Comparison of ENCODE assay signal across 8 cellular contexts in the genomic region with DNA sequence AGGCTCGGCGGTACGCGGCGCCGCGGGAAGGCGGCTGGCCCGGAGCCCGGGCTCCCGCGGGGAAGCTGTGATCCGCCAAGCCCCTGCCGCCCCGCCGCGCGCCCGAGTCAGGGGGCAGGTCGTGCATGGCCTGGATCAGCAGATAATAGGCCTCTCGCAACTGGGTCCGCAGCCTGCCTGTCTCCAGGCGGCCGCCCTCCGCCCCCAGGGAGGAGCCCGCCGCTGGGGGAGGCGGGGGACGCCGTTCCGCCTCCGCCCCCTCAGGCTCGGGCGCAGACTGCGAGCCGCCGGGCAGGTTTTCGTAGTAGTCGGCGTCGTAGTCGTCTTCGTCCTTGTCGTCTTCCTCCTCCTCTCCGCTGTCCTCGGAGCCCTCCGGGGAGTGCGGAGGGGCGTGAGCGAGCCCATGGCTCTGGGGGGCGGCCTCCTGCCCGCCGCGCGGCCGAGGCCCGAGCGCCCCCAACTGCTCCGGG. TPM values are rescaled to one million over a fixed set of nuclear protein-coding genes. Genes with fewer than 3 reads are reported as not detected.
A peak's percentile ranks its signal among the peaks of the same experiment; 100 is the strongest.
DNase-seq lines count a peak whose midpoint lies in the region; ATAC-seq and TF ChIP-seq lines count a peak whose summit lies in the region.

A gene with protein sequence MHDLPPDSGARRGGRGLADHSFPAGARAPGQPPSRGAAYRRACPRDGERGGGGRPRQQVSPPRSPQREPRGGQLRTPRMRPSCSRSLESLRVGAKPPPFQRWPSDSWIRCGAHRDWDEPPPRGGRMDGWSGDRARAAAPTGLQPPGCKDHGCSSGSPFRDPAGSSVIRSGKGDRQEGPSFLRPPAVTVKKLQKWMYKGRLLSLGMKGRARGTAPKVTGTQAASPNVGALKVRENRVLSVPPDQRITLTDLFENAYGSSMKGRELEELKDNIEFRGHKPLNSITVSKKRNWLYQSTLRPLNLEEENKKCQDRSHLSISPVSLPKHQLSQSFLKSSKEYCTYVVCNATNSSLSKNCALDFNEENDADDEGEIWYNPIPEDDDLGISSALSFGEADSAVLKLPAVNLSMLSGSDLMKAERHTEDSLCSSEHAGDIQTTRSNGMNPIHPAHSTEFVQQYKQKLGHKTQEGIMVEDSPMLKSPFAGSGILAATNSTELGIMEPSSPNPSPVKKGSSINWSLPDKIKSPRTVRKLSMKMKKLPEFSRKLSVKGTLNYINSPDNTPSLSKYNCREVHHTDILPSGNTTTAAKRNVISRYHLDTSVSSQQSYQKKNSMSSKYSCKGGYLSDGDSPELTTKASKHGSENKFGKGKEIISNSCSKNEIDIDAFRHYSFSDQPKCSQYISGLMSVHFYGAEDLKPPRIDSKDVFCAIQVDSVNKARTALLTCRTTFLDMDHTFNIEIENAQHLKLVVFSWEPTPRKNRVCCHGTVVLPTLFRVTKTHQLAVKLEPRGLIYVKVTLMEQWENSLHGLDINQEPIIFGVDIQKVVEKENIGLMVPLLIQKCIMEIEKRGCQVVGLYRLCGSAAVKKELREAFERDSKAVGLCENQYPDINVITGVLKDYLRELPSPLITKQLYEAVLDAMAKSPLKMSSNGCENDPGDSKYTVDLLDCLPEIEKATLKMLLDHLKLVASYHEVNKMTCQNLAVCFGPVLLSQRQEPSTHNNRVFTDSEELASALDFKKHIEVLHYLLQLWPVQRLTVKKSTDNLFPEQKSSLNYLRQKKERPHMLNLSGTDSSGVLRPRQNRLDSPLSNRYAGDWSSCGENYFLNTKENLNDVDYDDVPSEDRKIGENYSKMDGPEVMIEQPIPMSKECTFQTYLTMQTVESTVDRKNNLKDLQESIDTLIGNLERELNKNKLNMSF (minus strand): TSS at position 147 of the 470 bp plus-strand sequence. CDS start 20 bp downstream, at position 127.

- intact Hi-C loops in cardiac septum (cut with DNase I) (loop anchor here (1.0 to 5.0 kb wide), 2 partner anchors 24 to 54 kb away; no protein-coding TSS in a partner anchor), posterior vena cava (cut with DNase I) (no loop called here), upper lobe of right lung (cut with DNase I) (no loop called here)

- peak within 1 kb of the TSS; percentile 95 for H3K27ac ChIP-seq in upper lobe of right lung

- in situ Hi-C loops in SK-MEL-5 (cut with HindIII; ENCODE audit: low pct_unique_long_range_greater_than_20kb, low sequenced_read_pairs) = no loop called here

- no peaks in the 10 kb centered on the region for H3K36me3 ChIP-seq in upper lobe of right lung

- no peaks in the 10 kb centered on the region for H3K27me3 ChIP-seq in upper lobe of right lung

- H3K36me3 Mint-ChIP-seq in activated naive CD4-positive, alpha-beta T cell treated with anti-CD3 and anti-CD28 coated beads, Interleukin-2, amount 50 U/mL, for 72 hours = peaks cover 6 to 10% of the 10 kb centered on the region in 2 donors

- no peaks in the 10 kb centered on the region for H3K9me3 Mint-ChIP-seq in activated naive CD4-positive, alpha-beta T cell treated with anti-CD3 and anti-CD28 coated beads, Interleukin-2, amount 50 U/mL, for 72 hours

- no peak for TF ChIP-seq RAD21 in Ishikawa (IDR thresholded peaks at IDR 0.05; ENCODE audit: low read depth)

- H3K4me1 ChIP-seq in upper lobe of right lung = peaks cover 4% of the 10 kb centered on the region

- TF ChIP-seq CTCF in upper lobe of right lung (IDR thresholded peaks at IDR 0.05) = no peak

- peak; percentile 39; the same call in 1 of the 2 replicates for TF ChIP-seq EP300 in Ishikawa (IDR thresholded peaks at IDR 0.05; ENCODE audit: borderline replicate concordance)

- peak within 1 kb of the TSS; percentile 84 for H3K4me3 ChIP-seq in upper lobe of right lung

- H3K27ac Mint-ChIP-seq in activated naive CD4-positive, alpha-beta T cell treated with anti-CD3 and anti-CD28 coated beads, Interleukin-2, amount 50 U/mL, for 72 hours = peak within 1 kb of the TSS; percentile 82 to 90

- peak; percentile 79 for ATAC-seq in GM21717 (IDR thresholded peaks at IDR 0.05; ENCODE audit: unreplicated experiment)
- ATAC-seq in activated naive CD4-positive, alpha-beta T cell treated with anti-CD3 and anti-CD28 coated beads, Interleukin-2, amount 50 U/mL, for 72 hours = peak; percentile 78 to 88
- ATAC-seq in upper lobe of right lung = peak; percentile 94

- DNase-seq in DMS53 treated with DMSO at 0.1 percent for 48 hours (lab: John Stamatoyannopoulos, UW; ENCODE audit: unreplicated experiment) = peak; percentile 83
- DNase-seq in SK-MEL-5 (ENCODE audit: low read depth, low spot score) = peak; percentile 57
- peak; percentile 70 to 78 for DNase-seq in activated naive CD4-positive, alpha-beta T cell treated with anti-CD3 and anti-CD28 coated beads, Interleukin-2, amount 50 U/mL, for 72 hours (ENCODE audit: low spot score in 2 of 2)
- peak; percentile 86 for DNase-seq in cardiac septum (ENCODE audit: low spot score)
- DNase-seq in posterior vena cava (ENCODE audit: low spot score) = peak; percentile 86
- peak; percentile 92 for DNase-seq in upper lobe of right lung

- no peaks in the 10 kb centered on the region for H3K9me3 ChIP-seq in upper lobe of right lung

TF ChIP-seq in Ishikawa, 13 proteins besides CTCF, POLR2A, EP300 and RAD21:
- TF ChIP-seq NFIC (IDR thresholded peaks at IDR 0.05) (peak; percentile 93), ZBTB7A (IDR thresholded peaks at IDR 0.05; ENCODE audit: low read depth) (no peak), YY1 (IDR thresholded peaks at IDR 0.05; ENCODE audit: low read depth) (0 out of 2 replicates have a peak, but pooled peaks have one; percentile 21), FOXM1 (IDR thresholded peaks at IDR 0.05; ENCODE audit: borderline replicate concordance, low read depth) (no peak), TEAD4 (IDR thresholded peaks at IDR 0.05) (peak; percentile 55), CEBPB (IDR thresholded peaks at IDR 0.05) (no peak), CREB1 (IDR thresholded peaks at IDR 0.05; ENCODE audit: low read depth) (no peak), TCF12 (IDR thresholded peaks at IDR 0.05; ENCODE audit: low read depth) (peak; percentile 76), TAF1 (IDR thresholded peaks at IDR 0.05; ENCODE audit: low read depth) (peak; percentile 29; the same call in 1 of the 2 replicates), EGR1 (IDR thresholded peaks at IDR 0.05) (peak; percentile 89)
- TF ChIP-seq, protein P1, sequence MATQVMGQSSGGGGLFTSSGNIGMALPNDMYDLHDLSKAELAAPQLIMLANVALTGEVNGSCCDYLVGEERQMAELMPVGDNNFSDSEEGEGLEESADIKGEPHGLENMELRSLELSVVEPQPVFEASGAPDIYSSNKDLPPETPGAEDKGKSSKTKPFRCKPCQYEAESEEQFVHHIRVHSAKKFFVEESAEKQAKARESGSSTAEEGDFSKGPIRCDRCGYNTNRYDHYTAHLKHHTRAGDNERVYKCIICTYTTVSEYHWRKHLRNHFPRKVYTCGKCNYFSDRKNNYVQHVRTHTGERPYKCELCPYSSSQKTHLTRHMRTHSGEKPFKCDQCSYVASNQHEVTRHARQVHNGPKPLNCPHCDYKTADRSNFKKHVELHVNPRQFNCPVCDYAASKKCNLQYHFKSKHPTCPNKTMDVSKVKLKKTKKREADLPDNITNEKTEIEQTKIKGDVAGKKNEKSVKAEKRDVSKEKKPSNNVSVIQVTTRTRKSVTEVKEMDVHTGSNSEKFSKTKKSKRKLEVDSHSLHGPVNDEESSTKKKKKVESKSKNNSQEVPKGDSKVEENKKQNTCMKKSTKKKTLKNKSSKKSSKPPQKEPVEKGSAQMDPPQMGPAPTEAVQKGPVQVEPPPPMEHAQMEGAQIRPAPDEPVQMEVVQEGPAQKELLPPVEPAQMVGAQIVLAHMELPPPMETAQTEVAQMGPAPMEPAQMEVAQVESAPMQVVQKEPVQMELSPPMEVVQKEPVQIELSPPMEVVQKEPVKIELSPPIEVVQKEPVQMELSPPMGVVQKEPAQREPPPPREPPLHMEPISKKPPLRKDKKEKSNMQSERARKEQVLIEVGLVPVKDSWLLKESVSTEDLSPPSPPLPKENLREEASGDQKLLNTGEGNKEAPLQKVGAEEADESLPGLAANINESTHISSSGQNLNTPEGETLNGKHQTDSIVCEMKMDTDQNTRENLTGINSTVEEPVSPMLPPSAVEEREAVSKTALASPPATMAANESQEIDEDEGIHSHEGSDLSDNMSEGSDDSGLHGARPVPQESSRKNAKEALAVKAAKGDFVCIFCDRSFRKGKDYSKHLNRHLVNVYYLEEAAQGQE (IDR thresholded peaks at IDR 0.05; ENCODE audit: low read depth) = no peak
- TF ChIP-seq, protein P2, sequence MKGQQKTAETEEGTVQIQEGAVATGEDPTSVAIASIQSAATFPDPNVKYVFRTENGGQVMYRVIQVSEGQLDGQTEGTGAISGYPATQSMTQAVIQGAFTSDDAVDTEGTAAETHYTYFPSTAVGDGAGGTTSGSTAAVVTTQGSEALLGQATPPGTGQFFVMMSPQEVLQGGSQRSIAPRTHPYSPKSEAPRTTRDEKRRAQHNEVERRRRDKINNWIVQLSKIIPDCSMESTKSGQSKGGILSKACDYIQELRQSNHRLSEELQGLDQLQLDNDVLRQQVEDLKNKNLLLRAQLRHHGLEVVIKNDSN (IDR thresholded peaks at IDR 0.05) = 0 out of 2 replicates have a peak, but pooled peaks have one; percentile 32
- TF ChIP-seq, protein P3, sequence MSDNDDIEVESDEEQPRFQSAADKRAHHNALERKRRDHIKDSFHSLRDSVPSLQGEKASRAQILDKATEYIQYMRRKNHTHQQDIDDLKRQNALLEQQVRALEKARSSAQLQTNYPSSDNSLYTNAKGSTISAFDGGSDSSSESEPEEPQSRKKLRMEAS (IDR thresholded peaks at IDR 0.05) = no peak; the same call in none of the 2 replicates

RNA-seq across cellular contexts. Expression of the gene that starts here (rescaled TPM):
- 2.0 and 2.6 TPM in 2 replicates for total RNA-seq in SK-MEL-5 (2014; rRNA removed; shearing (Covaris generic))
- polyA plus RNA-seq in SK-MEL-5 (2015; cell fraction: cytosol; rRNA removed) = 1.2 and 1.6 TPM in 2 replicates
- polyA plus RNA-seq in SK-MEL-5 (2015; cell fraction: nucleus; rRNA removed) = 1.8 and 3.6 TPM in 2 replicates
- 1 to 10 TPM; 3.5 to 4.1 TPM for total RNA-seq in activated naive CD4-positive, alpha-beta T cell treated with anti-CD3 and anti-CD28 coated beads, Interleukin-2, amount 50 U/mL, for 72 hours
- total RNA-seq in cardiac septum (20.2 TPM), posterior vena cava (10 to 100 TPM in 1 of 2 donors, 1 to 10 TPM in 1; 7.3 to 11.0 TPM), upper lobe of right lung (23.8 TPM)

Comparison
In these comparisons a context has a peak if more than half of its experiments do, and no peak if none do; other contexts are left out.
1. Peak in every context shown above with its lines: DNase-seq, ATAC-seq, H3K4me3 ChIP-seq and H3K27ac ChIP-seq.